9 cellular contexts compared by ENCODE assay signal in genomic region chr2:230762317-230762896, GRCh38. TPM values are rescaled to one million over a fixed set of nuclear protein-coding genes. Genes with fewer than 3 reads are reported as not detected.
A peak's percentile ranks its signal among the peaks of the same experiment; 100 is the strongest.
DNase-seq lines count a peak whose midpoint lies in the region; ATAC-seq and TF ChIP-seq lines count a peak whose summit lies in the region.
"Had no signal": no experiment of that assay in that cellular context is flagged by ENCODE, and none has a peak within 500 bp of the region (broad histone marks: within the 10 kb centered on the region; RNA-seq: fewer than 3 reads in every experiment).

No MANE protein-coding gene starts in this region.

- intact Hi-C loops in left ventricle myocardium superior (cut with micrococcal nuclease) = no loop called here

- H3K27ac ChIP-seq in thoracic aorta = no peak overlapping the region
- H3K27ac ChIP-seq: pancreas had no signal

- DNase-seq in DMS 273 (lab: John Stamatoyannopoulos, UW; ENCODE audit: unreplicated experiment) (peak; percentile 45), left ventricle myocardium superior (no peak), thoracic aorta (ENCODE audit: low spot score) (no peak), NCI-H446 (lab: John Stamatoyannopoulos, UW) (no peak), OCI-M2 (lab: John Stamatoyannopoulos, UW; ENCODE audit: unreplicated experiment) (no peak)
- DNase-seq in Jurkat, Clone E6-1 (ENCODE audit: low read depth, low spot score) = peak; percentile 9
- peak; percentile 23 to 26 for DNase-seq in activated CD4-positive, alpha-beta T cell treated with anti-CD3 and anti-CD28 coated beads for 4 hours
- DNase-seq: pancreas had no signal

- peaks cover 22 to 24% of the 10 kb centered on the region in 2 donors for H3K4me1 ChIP-seq in thoracic aorta (ENCODE audit: control insufficient read depth in 1 of 2, low read depth in 2 of 2)

- H3K27me3 ChIP-seq in thoracic aorta (replicated peaks; ENCODE audit: insufficient read depth) = no peaks in the 10 kb centered on the region
- H3K27me3 ChIP-seq: pancreas had no signal

- H3K9me3 ChIP-seq in thoracic aorta = no peaks in the 10 kb centered on the region
- H3K9me3 ChIP-seq: pancreas had no signal

- peaks cover 11% of the 10 kb centered on the region for H3K36me3 ChIP-seq in thoracic aorta

- peak; percentile 11 for TF ChIP-seq CTCF in thoracic aorta (IDR thresholded peaks at IDR 0.05)

- ATAC-seq in GM19467 (IDR thresholded peaks at IDR 0.05; ENCODE audit: unreplicated experiment) = peak; percentile 60
- peak; percentile 44 for ATAC-seq in left ventricle myocardium superior
- ATAC-seq in thoracic aorta (ENCODE audit: insufficient number of reproducible peaks, low FRiP score, low read depth) = no peak

- no peak overlapping the region for H3K4me3 ChIP-seq in Jurkat, Clone E6-1 (ENCODE audit: low read length)
- no peak overlapping the region for H3K4me3 ChIP-seq in thoracic aorta
- H3K4me3 ChIP-seq: pancreas had no signal

RNA-seq across cellular contexts. Expression of gene CAB39, which starts 49.8 kb away (rescaled TPM):
- 40.8 TPM for polyA plus RNA-seq in Jurkat, Clone E6-1 (2012; ENCODE audit: insufficient read depth, insufficient read length)
- total RNA-seq in left ventricle myocardium superior (86.2 TPM), thoracic aorta (100 to 1,000 TPM in 1 of 2 donors, 10 to 100 TPM in 1; 83.1 to 103 TPM)

Comparison
In these comparisons a context has a peak if more than half of its experiments do, and no peak if none do; other contexts are left out.
1. DNase-seq: peak in DMS 273 (single experiment), Jurkat, Clone E6-1 (single experiment) and activated CD4-positive, alpha-beta T cell treated with anti-CD3 and anti-CD28 coated beads for 4 hours (2 of 2); none in left ventricle myocardium superior (single experiment), thoracic aorta (single experiment), NCI-H446 (0 of 2) and OCI-M2 (single experiment).